In genomic region chr4:26866781-26867180, GRCh38 we compare ENCODE assay signal across 23 cellular contexts. TPM values are rescaled to one million over a fixed set of nuclear protein-coding genes. Genes with fewer than 3 reads are reported as not detected.
DNase-seq lines count a peak whose midpoint lies in the region; ATAC-seq, FAIRE-seq and TF ChIP-seq lines count a peak whose summit lies in the region.
"Had no signal": no experiment of that assay in that cellular context is flagged by ENCODE, and none has a peak within 500 bp of the region (broad histone marks: within the 10 kb centered on the region; RNA-seq: fewer than 3 reads in every experiment).

No MANE protein-coding gene starts in this region.

- H3K27me3 ChIP-seq in Loucy (ENCODE audit: insufficient read depth, low read length, poor library complexity, severe bottlenecking) (no peaks in the 10 kb centered on the region), K562 (ENCODE audit: control insufficient read depth in 2 of 2, insufficient read depth in 2 of 2, low read length in 2 of 2) (no peaks in the 10 kb centered on the region)
- H3K27me3 ChIP-seq: body of pancreas, esophagus muscularis mucosa, gastrocnemius medialis, spleen, stomach, tibial nerve had no signal

- peak overlapping the region; percentile 22 for H3K4me3 Mint-ChIP-seq in activated naive CD8-positive, alpha-beta T cell
- H3K4me3 Mint-ChIP-seq in activated naive CD8-positive, alpha-beta T cell treated with anti-CD3 and anti-CD28 coated beads for 36 hours, result no peak overlapping the region
- no peak overlapping the region for H3K4me3 Mint-ChIP-seq in nephron progenitor cell

- intact Hi-C loops in K562 (cut with micrococcal nuclease), result loop anchor here (10.0 kb wide), 1 partner anchor 412 kb away; no protein-coding TSS in a partner anchor

- H3K9ac ChIP-seq in Loucy (ENCODE audit: low read depth, low read length, poor library complexity, severe bottlenecking), result no peak overlapping the region
- H3K9ac ChIP-seq in K562 (ENCODE audit: insufficient read depth in 1 of 2, low read depth in 2 of 2, low read length in 2 of 2), result no peak overlapping the region
- H3K9ac ChIP-seq: GM23248 had no signal

- TF ChIP-seq EP300 in K562 (IDR thresholded peaks at IDR 0.05; ENCODE audit: low read length), result no peak

- H3K27me3 Mint-ChIP-seq in activated naive CD8-positive, alpha-beta T cell, result no peaks in the 10 kb centered on the region
- no peaks in the 10 kb centered on the region for H3K27me3 Mint-ChIP-seq in activated naive CD8-positive, alpha-beta T cell treated with anti-CD3 and anti-CD28 coated beads for 36 hours
- H3K27me3 Mint-ChIP-seq in nephron progenitor cell (ENCODE audit: low read depth, poor library complexity), result no peaks in the 10 kb centered on the region

- no peak for FAIRE-seq in K562 (lab: Jason Lieb, UNC)

- H3K9me2 ChIP-seq in Loucy (replicated peaks; ENCODE audit: low read depth, low read length), result no peaks in the 10 kb centered on the region

- H4K20me1 ChIP-seq in Loucy (ENCODE audit: insufficient read depth, low read length, poor library complexity, severe bottlenecking) (peaks cover 37% of the 10 kb centered on the region), K562 (replicated peaks; ENCODE audit: control insufficient read depth, insufficient read depth, low read length) (peaks cover 2% of the 10 kb centered on the region; the same call in 1 of the 2 replicates)

- no peak overlapping the region for H3K27ac ChIP-seq in K562 (ENCODE audit: extremely low read depth, low read depth, low read length)
- H3K27ac ChIP-seq: esophagus muscularis mucosa, gastrocnemius medialis, GM23248, tibial nerve had no signal

- H3K9me3 ChIP-seq in Loucy (ENCODE audit: insufficient read depth, low read depth, low read length) (no peaks in the 10 kb centered on the region), K562 (replicated peaks; ENCODE audit: control insufficient read depth, insufficient read depth, low read depth, low read length) (no peaks in the 10 kb centered on the region)
- H3K9me3 ChIP-seq: body of pancreas, esophagus muscularis mucosa, gastrocnemius medialis, spleen, stomach, tibial nerve had no signal

- no peak for TF ChIP-seq POLR2A in K562 (conservative IDR thresholded peaks at IDR 0.05)

- no peak for ATAC-seq in K562
- no peak for ATAC-seq in GM21381 (IDR thresholded peaks at IDR 0.05; ENCODE audit: unreplicated experiment)
- ATAC-seq: body of pancreas, gastrocnemius medialis had no signal

- BruUV-seq in K562 (replicated peaks; lab: Mats Ljungman, UMichigan), result no TSS peak

- H3F3A ChIP-seq in Loucy (ENCODE audit: low read depth), result no peaks in the 10 kb centered on the region; the same call in 1 of the 2 replicates

- peak overlapping the region; percentile 87 for H3K4me2 ChIP-seq in Loucy (ENCODE audit: low read depth, low read length, poor library complexity, severe bottlenecking)
- H3K4me2 ChIP-seq in K562 (ENCODE audit: insufficient read depth, low read length), result no peak overlapping the region

- H3K9me1 ChIP-seq in K562 (ENCODE audit: control insufficient read depth, insufficient read depth, low read length), result no peaks in the 10 kb centered on the region

- H3K36me3 Mint-ChIP-seq in activated naive CD8-positive, alpha-beta T cell, result peaks cover 4% of the 10 kb centered on the region
- peaks cover 14% of the 10 kb centered on the region for H3K36me3 Mint-ChIP-seq in activated naive CD8-positive, alpha-beta T cell treated with anti-CD3 and anti-CD28 coated beads for 36 hours
- H3K36me3 Mint-ChIP-seq in nephron progenitor cell (ENCODE audit: low read depth), result no peaks in the 10 kb centered on the region

- TF ChIP-seq CTCF in Loucy (conservative IDR thresholded peaks at IDR 0.05; ENCODE audit: low read length), result no peak
- no peak for TF ChIP-seq CTCF in K562 (IDR thresholded peaks at IDR 0.05 in 2 of 3, conservative IDR thresholded peaks at IDR 0.05 in 1 of 3; ENCODE audit: insufficient read depth in 2 of 3, low read depth in 1 of 3, low read length in 3 of 3)
- no peak for TF ChIP-seq CTCF in nephron progenitor cell (IDR thresholded peaks at IDR 0.05)

- H3K4me3 ChIP-seq in Loucy (ENCODE audit: low read length, poor library complexity, severe bottlenecking) (peak overlapping the region; percentile 85), K562 (no peak overlapping the region)
- H3K4me3 ChIP-seq: body of pancreas, esophagus muscularis mucosa, gastrocnemius medialis, GM23248, spleen, stomach, tibial nerve had no signal

- in situ Hi-C loops in K562 (cut with MboI), result no loop called here

- CTCF ChIA-PET in K562 (lab: Yijun Ruan, JAX; ENCODE audit: low intra/inter-chr PET ratio) (no interaction called here), HEK293T (lab: Yijun Ruan, JAX) (interaction anchor here (1.6 kb wide), 1 partner anchor 143 kb away, joined by 5 read pairs; no protein-coding TSS in a partner anchor)

- H3K36me3 ChIP-seq in Loucy (ENCODE audit: insufficient read depth, low read length) (no peaks in the 10 kb centered on the region), K562 (ENCODE audit: control insufficient read depth, insufficient read depth, low read length) (no peaks in the 10 kb centered on the region)
- H3K36me3 ChIP-seq: esophagus muscularis mucosa, gastrocnemius medialis, spleen, stomach, tibial nerve had no signal

- no peaks in the 10 kb centered on the region for H3K9me3 Mint-ChIP-seq in activated naive CD8-positive, alpha-beta T cell (ENCODE audit: low read depth)
- no peaks in the 10 kb centered on the region for H3K9me3 Mint-ChIP-seq in activated naive CD8-positive, alpha-beta T cell treated with anti-CD3 and anti-CD28 coated beads for 36 hours
- no peaks in the 10 kb centered on the region for H3K9me3 Mint-ChIP-seq in nephron progenitor cell

- DNase-seq in activated naive CD8-positive, alpha-beta T cell treated with anti-CD3 and anti-CD28 coated beads for 36 hours, result no peak
- DNase-seq in K562 (ENCODE audit: extremely low read depth in 1 of 4, low spot score in 3 of 4), result no peak
- DNase-seq in nephron progenitor cell, result no peak
- DNase-seq in HEK293T (ENCODE audit: extremely low spot score), result no peak
- DNase-seq in DMS 273 treated with DMSO at 0.1 percent for 48 hours (lab: John Stamatoyannopoulos, UW), result no peak
- DNase-seq: body of pancreas; DMS79 treated with DMSO at 0.1 percent for 48 hours; effector memory CD4-positive, alpha-beta T cell; gastrocnemius medialis; GM23248; kidney; NCI-H1105; NCI-H2029 treated with DMSO at 0.1 percent for 48 hours; NCI-H345; Right ventricle myocardium superior; spleen; stimulated activated CD4-positive, alpha-beta T cell treated with anti-CD3 and anti-CD28 coated beads, Interleukin-4, amount 100 ng/mL, for 1 hour; stomach had no signal

- no peak overlapping the region for H2AFZ ChIP-seq in Loucy (ENCODE audit: low read length)
- no peak overlapping the region for H2AFZ ChIP-seq in K562 (ENCODE audit: low read depth, low read length)
- H2AFZ ChIP-seq: GM23248 had no signal

- 0 out of 4 replicates have a peak, but pooled peaks of 1 of the 2 experiments have one; percentile 9 for TF ChIP-seq RAD21 in K562 (CRISPR knock-in tag; conservative IDR thresholded peaks at IDR 0.05 in 1 of 2, IDR thresholded peaks at IDR 0.05 in 1 of 2)

- no peak overlapping the region for H3K27ac Mint-ChIP-seq in activated naive CD8-positive, alpha-beta T cell
- H3K27ac Mint-ChIP-seq in activated naive CD8-positive, alpha-beta T cell treated with anti-CD3 and anti-CD28 coated beads for 36 hours, result no peak overlapping the region
- peak overlapping the region; percentile 9 for H3K27ac Mint-ChIP-seq in nephron progenitor cell

- peaks cover 80% of the 10 kb centered on the region for H3K4me1 ChIP-seq in Loucy (ENCODE audit: insufficient read depth, low read length, poor library complexity, severe bottlenecking)
- peaks cover 12 to 15% of the 10 kb centered on the region in 2 experiments; a peak in 4 of 5 replicates for H3K4me1 ChIP-seq in K562 (replicated peaks in 1 of 2; ENCODE audit: control insufficient read depth in 2 of 2, insufficient read depth in 2 of 2, low read length in 2 of 2)

- POLR2A ChIA-PET in K562 (lab: Yijun Ruan, JAX) (interaction anchor here (1.0 to 3.4 kb wide), 2 partner anchors 8 to 536 kb away, joined by 3 to 14 read pairs; no protein-coding TSS in a partner anchor), HEK293T (lab: Yijun Ruan, JAX) (no interaction called here)

- H3K79me2 ChIP-seq in Loucy (ENCODE audit: insufficient read depth, low read length), result peaks cover 95% of the 10 kb centered on the region
- peaks cover 32% of the 10 kb centered on the region for H3K79me2 ChIP-seq in K562 (ENCODE audit: control insufficient read depth, insufficient read depth, low read length)

- 18% methylated on average over 2 of the region's 2 CpGs for WGBS in K562 (ENCODE audit: insufficient coverage, low coverage, missing lambda C conversion rate)

- peaks cover 80% of the 10 kb centered on the region for H3K4me1 Mint-ChIP-seq in activated naive CD8-positive, alpha-beta T cell (ENCODE audit: low read depth)
- peaks cover 70% of the 10 kb centered on the region for H3K4me1 Mint-ChIP-seq in activated naive CD8-positive, alpha-beta T cell treated with anti-CD3 and anti-CD28 coated beads for 36 hours
- H3K4me1 Mint-ChIP-seq in nephron progenitor cell, result peaks cover 56% of the 10 kb centered on the region

TF ChIP-seq in K562, 482 proteins besides CTCF, POLR2A, EP300 and RAD21 (continues in another document):
- TF ChIP-seq, protein P1, sequence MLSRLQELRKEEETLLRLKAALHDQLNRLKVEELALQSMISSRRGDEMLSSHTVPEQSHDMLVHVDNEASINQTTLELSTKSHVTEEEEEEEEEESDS (CRISPR knock-in tag; IDR thresholded peaks at IDR 0.05), result no peak

TF ChIP-seq in HEK293T, 16 proteins besides CTCF, POLR2A, EP300 and RAD21 (continues in another document):
- no peak for TF ChIP-seq L3MBTL2 (conservative IDR thresholded peaks at IDR 0.05)

RNA-seq across cellular contexts. Expression of gene STIM2, which starts 6.1 kb away (rescaled TPM):
- total RNA-seq in activated naive CD8-positive, alpha-beta T cell treated with anti-CD3 and anti-CD28 coated beads for 36 hours, result 10 to 100 TPM; 41.8 to 45.1 TPM
- total RNA-seq in K562 (2011; cell fraction: chromatin; rRNA removed; ENCODE audit: low replicate concordance), result 20.8 and 31.2 TPM in 2 replicates
- total RNA-seq in K562 (2011; cell fraction: nucleolus; rRNA removed), result 19.7 and 25.0 TPM in 2 replicates
- total RNA-seq in K562 (2011; cell fraction: nucleoplasm; rRNA removed), result 29.2 and 44.9 TPM in 2 replicates
- total RNA-seq in K562 (2014; rRNA removed), result 12.8 and 13.3 TPM in 2 replicates
- 13.8 and 15.4 TPM in 2 replicates for total RNA-seq in K562 (2014; rRNA removed; fragmentation: Illumina TruSeq; extraction: Trizol)
- total RNA-seq in K562 (2015; rRNA removed; fragmentation: Illumina TruSeq; extraction: Trizol), result 17.6 and 21.8 TPM in 2 replicates
- total RNA-seq in K562 (2021), result 25.7 and 26.8 TPM in 2 replicates
- 20.4 and 25.6 TPM in 2 replicates for polyA plus RNA-seq in K562 (2011; rRNA removed)
- 15.5 and 16.3 TPM in 2 replicates for polyA plus RNA-seq in K562 (2011; cell fraction: cytosol; rRNA removed)
- polyA plus RNA-seq in K562 (2011; cell fraction: nucleus; rRNA removed), result 77.9 and 90.8 TPM in 2 replicates
- 18.2 and 24.6 TPM in 2 replicates for polyA plus RNA-seq in K562 (2012)
- polyA plus RNA-seq in K562 (2014; fragmentation: Illumina TruSeq; extraction: Trizol), result 11.3 and 14.8 TPM in 2 replicates
- polyA plus RNA-seq in K562 (2014; fragmentation: Nextera tagmentation; extraction: Ambion mirVana), result 10 to 100 TPM in 1 of 2 experiments, 1 to 10 TPM in 1; 7.2 to 12.6 TPM
- 16.7 TPM in 2 replicates for polyA plus RNA-seq in K562 (2014; rRNA removed)
- polyA minus RNA-seq in K562 (2011; rRNA and poly(A)+ RNA removed), result 15.1 and 23.5 TPM in 2 replicates
- polyA minus RNA-seq in K562 (2011; cell fraction: cytosol; rRNA and poly(A)+ RNA removed), result 5.2 and 6.7 TPM in 2 replicates
- polyA minus RNA-seq in K562 (2011; cell fraction: nucleus; rRNA and poly(A)+ RNA removed), result 22.5 and 32.1 TPM in 2 replicates
